Comparison of ENCODE assay signal across 14 cellular contexts in the genomic region with DNA sequence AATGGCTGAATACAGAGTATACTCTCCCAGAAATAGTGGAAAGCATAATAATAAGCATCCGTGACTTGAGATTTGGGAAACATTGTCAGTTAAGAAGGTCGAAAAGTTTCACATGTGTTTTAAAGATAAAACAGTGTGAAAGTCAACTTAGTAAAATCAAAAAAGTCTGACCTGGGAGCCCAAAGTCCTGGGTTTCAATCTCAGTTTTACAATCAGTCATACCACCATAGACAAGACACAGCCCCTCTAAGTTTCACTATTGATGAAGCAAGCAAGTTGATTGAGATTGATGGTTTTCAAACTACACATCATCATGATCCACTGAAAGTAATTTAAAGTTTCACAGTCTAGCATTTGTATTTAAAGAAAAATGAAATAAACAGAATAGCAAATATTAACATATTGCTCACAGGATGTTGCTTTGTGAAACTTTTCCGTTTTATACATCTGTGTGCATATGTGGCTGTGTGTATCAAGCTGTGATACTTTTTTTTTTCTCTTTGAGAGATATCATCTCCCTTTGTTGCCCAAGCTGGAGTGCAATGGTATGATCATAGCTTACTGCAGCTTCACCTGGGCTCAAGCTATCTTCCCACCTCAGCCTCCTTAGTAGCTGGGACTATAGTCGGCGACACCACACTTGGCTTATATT.
DNase-seq lines count a peak whose midpoint lies in the region; ATAC-seq and TF ChIP-seq lines count a peak whose summit lies in the region.
"Had no signal": no experiment of that assay in that cellular context is flagged by ENCODE, and none has a peak within 500 bp of the region (broad histone marks: within the 10 kb centered on the region; RNA-seq: fewer than 3 reads in every experiment).

No MANE protein-coding gene starts in this region.

- no TSS peak for BruUV-seq in MCF 10A (replicated peaks; lab: Mats Ljungman, UMichigan)

- H3K27ac Mint-ChIP-seq in activated CD8-positive, alpha-beta memory T cell treated with anti-CD3 and anti-CD28 coated beads, Interleukin-2, amount 10 ng/mL, durations not matched to agents 7 days and 5 days = peak overlapping the region; percentile 47
- no peak overlapping the region for H3K27ac Mint-ChIP-seq in stimulated activated effector memory CD8-positive, alpha-beta T cell treated with anti-CD3 and anti-CD28 coated beads, Interleukin-12 subunit alpha, Interleukin-12 subunit beta, amount 100 ng/mL, for 72 hours
- no peak overlapping the region for H3K27ac Mint-ChIP-seq in MCF 10A (ENCODE audit: low read depth, unreplicated experiment)
- H3K27ac Mint-ChIP-seq: WTC11 had no signal

- H3K9me3 ChIP-seq in mucosa of descending colon = no peaks in the 10 kb centered on the region
- H3K9me3 ChIP-seq: A549, body of pancreas, left ventricle myocardium inferior had no signal

- CTCF ChIA-PET in activated CD8-positive, alpha-beta memory T cell treated with anti-CD3 and anti-CD28 coated beads, Interleukin-2, amount 10 ng/mL, durations not matched to agents 7 days and 5 days (lab: Charles Lee) = interaction anchor here (1.2 kb wide), 1 partner anchor 9 kb away, joined by 4 read pairs; no protein-coding TSS in a partner anchor
- CTCF ChIA-PET in MCF 10A (lab: Yijun Ruan, JAX) = interaction anchor here (1.2 to 3.3 kb wide), 4 partner anchors 10 to 43 kb away, joined by 3 to 69 read pairs (median 28); no protein-coding TSS in a partner anchor

- no peaks in the 10 kb centered on the region for H3K36me3 ChIP-seq in mucosa of descending colon (ENCODE audit: low read depth)

- no peak for DNase-seq in activated CD8-positive, alpha-beta memory T cell treated with anti-CD3 and anti-CD28 coated beads, Interleukin-2, amount 10 ng/mL, durations not matched to agents 7 days and 5 days
- DNase-seq in activated CD8-positive, alpha-beta memory T cell treated with anti-CD3 and anti-CD28 coated beads for 24 hours = no peak
- DNase-seq in stimulated activated effector memory CD8-positive, alpha-beta T cell treated with anti-CD3 and anti-CD28 coated beads, Interleukin-12 subunit alpha, Interleukin-12 subunit beta, amount 100 ng/mL, for 72 hours (ENCODE audit: low spot score in 2 of 2) = no peak
- DNase-seq in MCF 10A (ENCODE audit: unreplicated experiment) (no peak), mucosa of descending colon (no peak), NCI-H82 treated with DMSO at 0.1 percent for 48 hours (lab: John Stamatoyannopoulos, UW; ENCODE audit: unreplicated experiment) (no peak)
- DNase-seq: body of pancreas; KBM-7; left ventricle myocardium inferior; NK-92 treated with Interleukin-12 subunit alpha and Interleukin-12 subunit beta, amount 100 ng/mL, for 24 hours had no signal

- peaks cover 39% of the 10 kb centered on the region for H3K36me3 Mint-ChIP-seq in activated CD8-positive, alpha-beta memory T cell treated with anti-CD3 and anti-CD28 coated beads, Interleukin-2, amount 10 ng/mL, durations not matched to agents 7 days and 5 days
- peaks cover 46% of the 10 kb centered on the region for H3K36me3 Mint-ChIP-seq in stimulated activated effector memory CD8-positive, alpha-beta T cell treated with anti-CD3 and anti-CD28 coated beads, Interleukin-12 subunit alpha, Interleukin-12 subunit beta, amount 100 ng/mL, for 72 hours
- H3K36me3 Mint-ChIP-seq in MCF 10A (ENCODE audit: insufficient read depth, unreplicated experiment) = peaks cover 75% of the 10 kb centered on the region

- POLR2A ChIA-PET in MCF 10A (lab: Yijun Ruan, JAX) = interaction anchor here (0.8 to 1.1 kb wide), 3 partner anchors 8 to 28 kb away, joined by 3 read pairs; no protein-coding TSS in a partner anchor

- H3K4me1 Mint-ChIP-seq in activated CD8-positive, alpha-beta memory T cell treated with anti-CD3 and anti-CD28 coated beads, Interleukin-2, amount 10 ng/mL, durations not matched to agents 7 days and 5 days = peaks cover 48% of the 10 kb centered on the region
- peaks cover 24% of the 10 kb centered on the region for H3K4me1 Mint-ChIP-seq in stimulated activated effector memory CD8-positive, alpha-beta T cell treated with anti-CD3 and anti-CD28 coated beads, Interleukin-12 subunit alpha, Interleukin-12 subunit beta, amount 100 ng/mL, for 72 hours
- no peaks in the 10 kb centered on the region for H3K4me1 Mint-ChIP-seq in MCF 10A (ENCODE audit: insufficient read depth, unreplicated experiment)
- H3K4me1 Mint-ChIP-seq: WTC11 had no signal

- no peak overlapping the region for H3K4me3 ChIP-seq in mucosa of descending colon
- H3K4me3 ChIP-seq: A549, body of pancreas, left ventricle myocardium inferior had no signal

- no peaks in the 10 kb centered on the region for H3K9me3 Mint-ChIP-seq in activated CD8-positive, alpha-beta memory T cell treated with anti-CD3 and anti-CD28 coated beads, Interleukin-2, amount 10 ng/mL, durations not matched to agents 7 days and 5 days (ENCODE audit: low read depth)
- no peaks in the 10 kb centered on the region for H3K9me3 Mint-ChIP-seq in stimulated activated effector memory CD8-positive, alpha-beta T cell treated with anti-CD3 and anti-CD28 coated beads, Interleukin-12 subunit alpha, Interleukin-12 subunit beta, amount 100 ng/mL, for 72 hours
- no peaks in the 10 kb centered on the region for H3K9me3 Mint-ChIP-seq in MCF 10A (ENCODE audit: unreplicated experiment)
- H3K9me3 Mint-ChIP-seq: WTC11 had no signal

- H3K27me3 Mint-ChIP-seq in activated CD8-positive, alpha-beta memory T cell treated with anti-CD3 and anti-CD28 coated beads, Interleukin-2, amount 10 ng/mL, durations not matched to agents 7 days and 5 days = no peaks in the 10 kb centered on the region
- no peaks in the 10 kb centered on the region for H3K27me3 Mint-ChIP-seq in MCF 10A (ENCODE audit: insufficient read depth, unreplicated experiment)

- TF ChIP-seq CTCF in MCF 10A (IDR thresholded peaks at IDR 0.05; ENCODE audit: unreplicated experiment) = no peak
- TF ChIP-seq CTCF in mucosa of descending colon (IDR thresholded peaks at IDR 0.05) = no peak

- peak; percentile 79 for ATAC-seq in activated CD8-positive, alpha-beta memory T cell treated with anti-CD3 and anti-CD28 coated beads, Interleukin-2, amount 10 ng/mL, durations not matched to agents 7 days and 5 days
- ATAC-seq in GM21526 (IDR thresholded peaks at IDR 0.05; ENCODE audit: low FRiP score, unreplicated experiment) = peak; percentile 95
- peak; percentile 87 for ATAC-seq in HG03139 (IDR thresholded peaks at IDR 0.05; ENCODE audit: unreplicated experiment)
- ATAC-seq in stimulated activated effector memory CD8-positive, alpha-beta T cell treated with anti-CD3 and anti-CD28 coated beads, Interleukin-12 subunit alpha, Interleukin-12 subunit beta, amount 100 ng/mL, for 72 hours = peak; percentile 92
- ATAC-seq in mucosa of descending colon = no peak
- ATAC-seq: A549, body of pancreas, WTC11 had no signal

- no peaks in the 10 kb centered on the region for H3K4me1 ChIP-seq in mucosa of descending colon (ENCODE audit: low read depth)
- H3K4me1 ChIP-seq: A549, body of pancreas, left ventricle myocardium inferior had no signal

- no peak overlapping the region for H3K4me3 Mint-ChIP-seq in activated CD8-positive, alpha-beta memory T cell treated with anti-CD3 and anti-CD28 coated beads, Interleukin-2, amount 10 ng/mL, durations not matched to agents 7 days and 5 days
- H3K4me3 Mint-ChIP-seq in stimulated activated effector memory CD8-positive, alpha-beta T cell treated with anti-CD3 and anti-CD28 coated beads, Interleukin-12 subunit alpha, Interleukin-12 subunit beta, amount 100 ng/mL, for 72 hours = peak overlapping the region; percentile 18
- H3K4me3 Mint-ChIP-seq in MCF 10A (ENCODE audit: unreplicated experiment) = no peak overlapping the region
- H3K4me3 Mint-ChIP-seq: WTC11 had no signal

- intact Hi-C loops in MCF 10A (cut with micrococcal nuclease) (no loop called here), mucosa of descending colon (cut with DNase I, micrococcal nuclease) (no loop called here)
